In the genomic region with DNA sequence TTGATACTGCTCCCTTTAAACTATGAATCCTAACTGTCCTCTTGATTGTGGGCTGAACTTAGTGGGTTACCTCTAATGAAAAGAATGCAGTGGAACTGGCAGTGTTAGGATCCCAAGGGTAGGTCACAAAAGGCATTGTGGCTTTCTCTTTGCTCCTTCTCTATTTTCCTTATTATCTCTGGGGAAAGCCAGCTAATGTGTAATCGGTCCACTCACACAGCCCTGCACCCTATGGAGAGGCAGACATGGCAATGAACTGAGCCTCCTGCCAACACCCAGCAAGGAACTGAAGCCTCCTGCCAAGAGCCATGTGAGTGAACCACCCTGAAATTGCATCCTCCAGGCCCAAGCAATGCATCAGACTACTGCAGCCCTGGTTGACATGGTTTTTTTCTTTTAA, we compare ENCODE assay signal across 11 cellular contexts. TPM values are rescaled to one million over a fixed set of nuclear protein-coding genes. Genes with fewer than 3 reads are reported as not detected.
A peak's percentile ranks its signal among the peaks of the same experiment; 100 is the strongest.
DNase-seq lines count a peak whose midpoint lies in the region; ATAC-seq and TF ChIP-seq lines count a peak whose summit lies in the region.
"Had no signal": no experiment of that assay in that cellular context is flagged by ENCODE, and none has a peak within 500 bp of the region (broad histone marks: within the 10 kb centered on the region; RNA-seq: fewer than 3 reads in every experiment).

No MANE protein-coding gene starts in this region.

- no peak overlapping the region for H3K27ac ChIP-seq in left lung

- peaks cover 11% of the 10 kb centered on the region for H3K27me3 Mint-ChIP-seq in activated naive CD8-positive, alpha-beta T cell treated with anti-CD3 and anti-CD28 coated beads, Interleukin-2, amount 50 U/mL, for 24 hours

- H3K27ac Mint-ChIP-seq in activated naive CD8-positive, alpha-beta T cell treated with anti-CD3 and anti-CD28 coated beads, Interleukin-2, amount 50 U/mL, for 24 hours = no peak overlapping the region
- H3K27ac Mint-ChIP-seq: activated naive CD8-positive, alpha-beta T cell had no signal

- no peaks in the 10 kb centered on the region for H3K36me3 ChIP-seq in left lung

- in situ Hi-C loops in ACHN (cut with HindIII; ENCODE audit: low pct_ligation_motif_present, low pct_unique_long_range_greater_than_20kb, low sequenced_read_pairs) = no loop called here

- H3K9me3 Mint-ChIP-seq in activated naive CD8-positive, alpha-beta T cell treated with anti-CD3 and anti-CD28 coated beads, Interleukin-2, amount 50 U/mL, for 24 hours = no peaks in the 10 kb centered on the region

- no peaks in the 10 kb centered on the region for H3K9me3 ChIP-seq in left lung

- no peak overlapping the region for H3K4me3 Mint-ChIP-seq in activated naive CD8-positive, alpha-beta T cell treated with anti-CD3 and anti-CD28 coated beads, Interleukin-2, amount 50 U/mL, for 24 hours
- H3K4me3 Mint-ChIP-seq: activated naive CD8-positive, alpha-beta T cell had no signal

- ATAC-seq in left lung = peak; percentile 76
- no peak for ATAC-seq in GM21723 (IDR thresholded peaks at IDR 0.05; ENCODE audit: unreplicated experiment)
- no peak for ATAC-seq in HG03460 (IDR thresholded peaks at IDR 0.05; ENCODE audit: unreplicated experiment)
- ATAC-seq in activated naive CD8-positive, alpha-beta T cell treated with anti-CD3 and anti-CD28 coated beads, Interleukin-2, amount 50 U/mL, for 24 hours = no peak

- DNase-seq in ACHN (peak; percentile 7), LoVo (ENCODE audit: low spot score) (peak; percentile 60), cardiac fibroblast (ENCODE audit: low read depth in 2 of 2) (peak; percentile 26 to 46), left lung (no peak), COLO668 (lab: John Stamatoyannopoulos, UW; ENCODE audit: unreplicated experiment) (no peak)
- DNase-seq in activated naive CD8-positive, alpha-beta T cell treated with anti-CD3 and anti-CD28 coated beads, Interleukin-2, amount 50 U/mL, for 24 hours = no peak
- DNase-seq: activated CD4-positive, CD25-positive, alpha-beta regulatory T cell; DND-41 had no signal

- H3K4me1 Mint-ChIP-seq in activated naive CD8-positive, alpha-beta T cell treated with anti-CD3 and anti-CD28 coated beads, Interleukin-2, amount 50 U/mL, for 24 hours = no peaks in the 10 kb centered on the region

- no peaks in the 10 kb centered on the region for H3K36me3 Mint-ChIP-seq in activated naive CD8-positive, alpha-beta T cell treated with anti-CD3 and anti-CD28 coated beads, Interleukin-2, amount 50 U/mL, for 24 hours (ENCODE audit: low read depth)
- H3K36me3 Mint-ChIP-seq: activated naive CD8-positive, alpha-beta T cell had no signal

- no peaks in the 10 kb centered on the region for H3K27me3 ChIP-seq in left lung

- H3K4me3 ChIP-seq in cardiac fibroblast (replicated peaks in 1 of 2; ENCODE audit: low read depth in 2 of 2, low read length in 2 of 2) = no peak overlapping the region
- no peak overlapping the region for H3K4me3 ChIP-seq in left lung

- H3K4me1 ChIP-seq in left lung = no peaks in the 10 kb centered on the region

- TF ChIP-seq CTCF in cardiac fibroblast (IDR thresholded peaks at IDR 0.05; ENCODE audit: low read depth, low read length) = no peak
- TF ChIP-seq CTCF in left lung (IDR thresholded peaks at IDR 0.05) = no peak

- intact Hi-C loops in left lung (cut with DNase I) = no loop called here

RNA-seq across cellular contexts. Expression of gene ZNF133, which starts 24.6 kb away (rescaled TPM):
- total RNA-seq in left lung = 10 to 100 TPM; 10.4 to 11.0 TPM

Comparison
In these comparisons a context has a peak if more than half of its experiments do, and no peak if none do; other contexts are left out.
1. DNase-seq: peak in ACHN (single experiment), LoVo (single experiment) and cardiac fibroblast (2 of 2); none in left lung (0 of 2), COLO668 (single experiment) and activated naive CD8-positive, alpha-beta T cell treated with anti-CD3 and anti-CD28 coated beads, Interleukin-2, amount 50 U/mL, for 24 hours (single experiment).